In genomic region chr5:20446121-20446520, GRCh38 we compare ENCODE assay signal across 18 cellular contexts.
"Had no signal": no experiment of that assay in that cellular context is flagged by ENCODE, and none has a peak within 500 bp of the region (broad histone marks: within the 10 kb centered on the region; RNA-seq: fewer than 3 reads in every experiment).

No MANE protein-coding gene starts in this region.

- H3K27ac Mint-ChIP-seq: activated CD4-positive, alpha-beta T cell treated with anti-CD3 and anti-CD28 coated beads for 36 hours; activated naive CD8-positive, alpha-beta T cell; natural killer cell; neural progenitor cell had no signal

- H3K4me3 ChIP-seq: gastroesophageal sphincter, neural progenitor cell, right atrium auricular region, spleen, tibial nerve had no signal

- FAIRE-seq: endothelial cell of umbilical vein had no signal

- H3K4me1 ChIP-seq: gastroesophageal sphincter, neural progenitor cell, right atrium auricular region, spleen, tibial nerve had no signal

- H3K9me3 ChIP-seq: gastroesophageal sphincter, right atrium auricular region, tibial nerve had no signal

- H3K4me1 Mint-ChIP-seq: activated CD4-positive, alpha-beta T cell treated with anti-CD3 and anti-CD28 coated beads for 36 hours; natural killer cell had no signal

- H3K27me3 Mint-ChIP-seq: activated CD4-positive, alpha-beta T cell treated with anti-CD3 and anti-CD28 coated beads for 36 hours; activated naive CD8-positive, alpha-beta T cell had no signal

- H3K36me3 ChIP-seq: gastroesophageal sphincter, neural progenitor cell, right atrium auricular region, spleen, tibial nerve had no signal

- H3K36me3 Mint-ChIP-seq: activated naive CD8-positive, alpha-beta T cell had no signal

- H3K4me3 Mint-ChIP-seq: activated CD4-positive, alpha-beta T cell treated with anti-CD3 and anti-CD28 coated beads for 36 hours; activated naive CD8-positive, alpha-beta T cell; natural killer cell; neural progenitor cell had no signal

- H3K27me3 ChIP-seq: gastroesophageal sphincter, neural progenitor cell, right atrium auricular region, spleen, tibial nerve had no signal

- DNase-seq: activated CD4-positive, alpha-beta T cell treated with anti-CD3 and anti-CD28 coated beads for 36 hours; activated CD4-positive, CD25-positive, alpha-beta regulatory T cell; activated CD8-positive, alpha-beta memory T cell treated with anti-CD3 and anti-CD28 coated beads for 24 hours; activated effector memory CD4-positive, alpha-beta T cell treated with Interleukin-2 at 50 U/mL for 16 hours; activated naive CD4-positive, alpha-beta T cell treated with Interleukin-2 at 50 U/mL for 16 hours; anterior cingulate cortex; caudate nucleus; head of caudate nucleus; hippocampal formation; natural killer cell; spleen; stimulated activated naive CD4-positive, alpha-beta T cell had no signal

- H3K27ac ChIP-seq: gastroesophageal sphincter, neural progenitor cell, right atrium auricular region, spleen, tibial nerve had no signal
